In genomic region chr7:140702774-140703173, GRCh38 we compare ENCODE assay signal across 23 cellular contexts.
"Had no signal": no experiment of that assay in that cellular context is flagged by ENCODE, and none has a peak within 500 bp of the region (broad histone marks: within the 10 kb centered on the region; RNA-seq: fewer than 3 reads in every experiment).

No MANE protein-coding gene starts in this region.

- H3K4me2 ChIP-seq: smooth muscle cell had no signal

- DNase-seq: activated CD4-positive, alpha-beta T cell treated with anti-CD3 and anti-CD28 coated beads, Interleukin-2, amount 10 ng/mL, durations not matched to agents 7 days and 5 days; activated CD8-positive, alpha-beta memory T cell treated with anti-CD3 and anti-CD28 coated beads for 24 hours; activated CD8-positive, alpha-beta memory T cell treated with anti-CD3 and anti-CD28 coated beads, Interleukin-2, amount 50 U/mL, for 48 hours; activated gamma-delta T cell treated with Interleukin-2 at 50 U/mL for 16 hours; activated naive CD8-positive, alpha-beta T cell treated with anti-CD3 and anti-CD28 coated beads, Interleukin-2, amount 10 ng/mL, durations not matched to agents 7 days and 5 days; anterior cingulate cortex; brain microvascular endothelial cell; central memory CD4-positive, alpha-beta T cell; colonic mucosa; erythroblast; foreskin melanocyte; glutamatergic neuron; hypothalamus; kidney; mucosa of descending colon; naive B cell; pancreas; stimulated activated CD4-positive, alpha-beta T cell treated with anti-CD3 and anti-CD28 coated beads, Interleukin-4, amount 100 ng/mL, for 24 hours; stomach; T-helper 1 cell had no signal

- H3K27ac Mint-ChIP-seq: activated CD4-positive, alpha-beta T cell treated with anti-CD3 and anti-CD28 coated beads, Interleukin-2, amount 10 ng/mL, durations not matched to agents 7 days and 5 days; activated naive CD8-positive, alpha-beta T cell treated with anti-CD3 and anti-CD28 coated beads, Interleukin-2, amount 10 ng/mL, durations not matched to agents 7 days and 5 days; stimulated activated effector memory CD8-positive, alpha-beta T cell treated with anti-CD3 and anti-CD28 coated beads, Interleukin-12 subunit alpha, Interleukin-12 subunit beta, amount 100 ng/mL, for 72 hours had no signal

- H3K27me3 ChIP-seq: brain microvascular endothelial cell, colonic mucosa, neutrophil, pancreas, stomach had no signal

- H3K9me3 Mint-ChIP-seq: activated CD4-positive, alpha-beta T cell treated with anti-CD3 and anti-CD28 coated beads, Interleukin-2, amount 10 ng/mL, durations not matched to agents 7 days and 5 days; activated naive CD8-positive, alpha-beta T cell treated with anti-CD3 and anti-CD28 coated beads, Interleukin-2, amount 10 ng/mL, durations not matched to agents 7 days and 5 days; naive B cell; stimulated activated effector memory CD8-positive, alpha-beta T cell treated with anti-CD3 and anti-CD28 coated beads, Interleukin-12 subunit alpha, Interleukin-12 subunit beta, amount 100 ng/mL, for 72 hours had no signal

- H3K4me3 ChIP-seq: colonic mucosa, mucosa of descending colon, pancreas, smooth muscle cell, stomach had no signal

- H3K4me3 Mint-ChIP-seq: activated CD4-positive, alpha-beta T cell treated with anti-CD3 and anti-CD28 coated beads, Interleukin-2, amount 10 ng/mL, durations not matched to agents 7 days and 5 days; activated naive CD8-positive, alpha-beta T cell treated with anti-CD3 and anti-CD28 coated beads, Interleukin-2, amount 10 ng/mL, durations not matched to agents 7 days and 5 days; naive B cell; stimulated activated effector memory CD8-positive, alpha-beta T cell treated with anti-CD3 and anti-CD28 coated beads, Interleukin-12 subunit alpha, Interleukin-12 subunit beta, amount 100 ng/mL, for 72 hours had no signal

- H3K27me3 Mint-ChIP-seq: activated CD4-positive, alpha-beta T cell treated with anti-CD3 and anti-CD28 coated beads, Interleukin-2, amount 10 ng/mL, durations not matched to agents 7 days and 5 days; activated naive CD8-positive, alpha-beta T cell treated with anti-CD3 and anti-CD28 coated beads, Interleukin-2, amount 10 ng/mL, durations not matched to agents 7 days and 5 days; naive B cell had no signal

- H3K27ac ChIP-seq: brain microvascular endothelial cell, colonic mucosa, neutrophil, pancreas, stomach had no signal
